Comparison of ENCODE assay signal across 1 cellular context in the genomic region with DNA sequence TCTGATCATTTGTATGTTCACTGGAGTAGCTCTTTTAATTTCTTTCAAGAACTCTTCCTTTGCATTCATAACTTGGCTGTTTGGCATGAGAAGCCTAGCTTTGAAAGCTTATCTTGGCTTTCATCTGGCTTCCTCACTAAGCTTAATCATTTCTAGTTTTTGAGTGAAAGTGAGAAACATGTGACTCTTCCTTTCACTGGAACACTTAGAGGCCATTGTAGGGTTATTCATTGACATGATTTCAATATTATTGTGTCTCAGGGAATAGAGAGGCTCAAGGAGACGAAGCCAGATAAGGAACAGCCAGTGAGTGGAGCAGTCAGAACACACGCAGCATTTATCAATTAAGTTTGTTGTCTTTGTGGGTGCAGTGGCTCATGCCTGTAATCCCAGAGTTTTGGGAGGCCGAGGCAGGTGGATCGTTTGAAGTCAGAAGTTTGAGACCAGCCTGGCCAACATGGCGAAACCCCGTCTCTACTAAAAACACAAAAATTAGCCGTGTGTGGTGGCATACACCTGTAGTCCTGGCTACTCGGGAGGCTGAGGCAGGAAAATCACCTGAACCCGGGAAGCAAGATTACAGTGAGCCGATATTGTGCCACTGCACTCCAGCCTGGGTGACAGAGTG.
A peak's percentile ranks its signal among the peaks of the same experiment; 100 is the strongest.
TF ChIP-seq lines count a peak whose summit lies in the region.

No MANE protein-coding gene starts in this region.

TF ChIP-seq in GM12878, 131 proteins besides CTCF, POLR2A, EP300 and RAD21 (continued from another document and continues in another):
- TF ChIP-seq, protein P1, sequence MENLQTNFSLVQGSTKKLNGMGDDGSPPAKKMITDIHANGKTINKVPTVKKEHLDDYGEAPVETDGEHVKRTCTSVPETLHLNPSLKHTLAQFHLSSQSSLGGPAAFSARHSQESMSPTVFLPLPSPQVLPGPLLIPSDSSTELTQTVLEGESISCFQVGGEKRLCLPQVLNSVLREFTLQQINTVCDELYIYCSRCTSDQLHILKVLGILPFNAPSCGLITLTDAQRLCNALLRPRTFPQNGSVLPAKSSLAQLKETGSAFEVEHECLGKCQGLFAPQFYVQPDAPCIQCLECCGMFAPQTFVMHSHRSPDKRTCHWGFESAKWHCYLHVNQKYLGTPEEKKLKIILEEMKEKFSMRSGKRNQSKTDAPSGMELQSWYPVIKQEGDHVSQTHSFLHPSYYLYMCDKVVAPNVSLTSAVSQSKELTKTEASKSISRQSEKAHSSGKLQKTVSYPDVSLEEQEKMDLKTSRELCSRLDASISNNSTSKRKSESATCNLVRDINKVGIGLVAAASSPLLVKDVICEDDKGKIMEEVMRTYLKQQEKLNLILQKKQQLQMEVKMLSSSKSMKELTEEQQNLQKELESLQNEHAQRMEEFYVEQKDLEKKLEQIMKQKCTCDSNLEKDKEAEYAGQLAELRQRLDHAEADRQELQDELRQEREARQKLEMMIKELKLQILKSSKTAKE (IDR thresholded peaks at IDR 0.05; ENCODE audit: low read depth, poor library complexity, severe bottlenecking): peak; percentile 74
- peak; percentile 85 to 89 for TF ChIP-seq BHLHE40 (IDR thresholded peaks at IDR 0.05; ENCODE audit: borderline replicate concordance in 1 of 2, low read depth in 2 of 2, low read length in 1 of 2)
- TF ChIP-seq, protein P2, sequence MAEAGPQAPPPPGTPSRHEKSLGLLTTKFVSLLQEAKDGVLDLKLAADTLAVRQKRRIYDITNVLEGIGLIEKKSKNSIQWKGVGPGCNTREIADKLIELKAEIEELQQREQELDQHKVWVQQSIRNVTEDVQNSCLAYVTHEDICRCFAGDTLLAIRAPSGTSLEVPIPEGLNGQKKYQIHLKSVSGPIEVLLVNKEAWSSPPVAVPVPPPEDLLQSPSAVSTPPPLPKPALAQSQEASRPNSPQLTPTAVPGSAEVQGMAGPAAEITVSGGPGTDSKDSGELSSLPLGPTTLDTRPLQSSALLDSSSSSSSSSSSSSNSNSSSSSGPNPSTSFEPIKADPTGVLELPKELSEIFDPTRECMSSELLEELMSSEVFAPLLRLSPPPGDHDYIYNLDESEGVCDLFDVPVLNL (IDR thresholded peaks at IDR 0.05; ENCODE audit: low read depth, low read length): no peak
- TF ChIP-seq, protein P3, sequence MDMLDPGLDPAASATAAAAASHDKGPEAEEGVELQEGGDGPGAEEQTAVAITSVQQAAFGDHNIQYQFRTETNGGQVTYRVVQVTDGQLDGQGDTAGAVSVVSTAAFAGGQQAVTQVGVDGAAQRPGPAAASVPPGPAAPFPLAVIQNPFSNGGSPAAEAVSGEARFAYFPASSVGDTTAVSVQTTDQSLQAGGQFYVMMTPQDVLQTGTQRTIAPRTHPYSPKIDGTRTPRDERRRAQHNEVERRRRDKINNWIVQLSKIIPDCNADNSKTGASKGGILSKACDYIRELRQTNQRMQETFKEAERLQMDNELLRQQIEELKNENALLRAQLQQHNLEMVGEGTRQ (IDR thresholded peaks at IDR 0.05; ENCODE audit: borderline replicate concordance, low read depth, low read length): peak; percentile 20; the same call in 1 of the 2 replicates
- TF ChIP-seq TCF3 (IDR thresholded peaks at IDR 0.05; ENCODE audit: borderline replicate concordance, insufficient read depth, low read depth, low read length): no peak
- 0 out of 2 replicates have a peak, but pooled peaks have one; percentile 37 for TF ChIP-seq NR2F1 (conservative IDR thresholded peaks at IDR 0.05)
- TF ChIP-seq FOXM1 (IDR thresholded peaks at IDR 0.05; ENCODE audit: low read depth, low read length): peak; percentile 74
- peak; percentile 78 for TF ChIP-seq EED (IDR thresholded peaks at IDR 0.05; ENCODE audit: low read depth)
- TF ChIP-seq, protein P4, sequence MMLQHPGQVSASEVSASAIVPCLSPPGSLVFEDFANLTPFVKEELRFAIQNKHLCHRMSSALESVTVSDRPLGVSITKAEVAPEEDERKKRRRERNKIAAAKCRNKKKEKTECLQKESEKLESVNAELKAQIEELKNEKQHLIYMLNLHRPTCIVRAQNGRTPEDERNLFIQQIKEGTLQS (IDR thresholded peaks at IDR 0.05; ENCODE audit: borderline replicate concordance, extremely low read depth, low read depth, low read length): no peak
- TF ChIP-seq NFIC (IDR thresholded peaks at IDR 0.05; ENCODE audit: low read depth, low read length): peak; percentile 76
- peak; percentile 73; the same call in 1 of the 2 replicates for TF ChIP-seq MEF2A (IDR thresholded peaks at IDR 0.05; ENCODE audit: insufficient read depth, low read depth, low read length)
- peak; percentile 62; the same call in 1 of the 2 replicates for TF ChIP-seq CREM (IDR thresholded peaks at IDR 0.05; ENCODE audit: low read depth)
- TF ChIP-seq, protein P5, sequence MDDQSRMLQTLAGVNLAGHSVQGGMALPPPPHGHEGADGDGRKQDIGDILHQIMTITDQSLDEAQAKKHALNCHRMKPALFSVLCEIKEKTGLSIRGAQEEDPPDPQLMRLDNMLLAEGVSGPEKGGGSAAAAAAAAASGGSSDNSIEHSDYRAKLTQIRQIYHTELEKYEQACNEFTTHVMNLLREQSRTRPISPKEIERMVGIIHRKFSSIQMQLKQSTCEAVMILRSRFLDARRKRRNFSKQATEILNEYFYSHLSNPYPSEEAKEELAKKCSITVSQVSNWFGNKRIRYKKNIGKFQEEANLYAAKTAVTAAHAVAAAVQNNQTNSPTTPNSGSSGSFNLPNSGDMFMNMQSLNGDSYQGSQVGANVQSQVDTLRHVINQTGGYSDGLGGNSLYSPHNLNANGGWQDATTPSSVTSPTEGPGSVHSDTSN (IDR thresholded peaks at IDR 0.05; ENCODE audit: insufficient replicate concordance, low read depth, low read length): no peak
- no peak for TF ChIP-seq ZSCAN29 (IDR thresholded peaks at IDR 0.05)
- TF ChIP-seq, protein P6, sequence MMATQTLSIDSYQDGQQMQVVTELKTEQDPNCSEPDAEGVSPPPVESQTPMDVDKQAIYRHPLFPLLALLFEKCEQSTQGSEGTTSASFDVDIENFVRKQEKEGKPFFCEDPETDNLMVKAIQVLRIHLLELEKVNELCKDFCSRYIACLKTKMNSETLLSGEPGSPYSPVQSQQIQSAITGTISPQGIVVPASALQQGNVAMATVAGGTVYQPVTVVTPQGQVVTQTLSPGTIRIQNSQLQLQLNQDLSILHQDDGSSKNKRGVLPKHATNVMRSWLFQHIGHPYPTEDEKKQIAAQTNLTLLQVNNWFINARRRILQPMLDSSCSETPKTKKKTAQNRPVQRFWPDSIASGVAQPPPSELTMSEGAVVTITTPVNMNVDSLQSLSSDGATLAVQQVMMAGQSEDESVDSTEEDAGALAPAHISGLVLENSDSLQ (IDR thresholded peaks at IDR 0.05): peak; percentile 48; the same call in 1 of the 2 replicates
- TF ChIP-seq, protein P7, sequence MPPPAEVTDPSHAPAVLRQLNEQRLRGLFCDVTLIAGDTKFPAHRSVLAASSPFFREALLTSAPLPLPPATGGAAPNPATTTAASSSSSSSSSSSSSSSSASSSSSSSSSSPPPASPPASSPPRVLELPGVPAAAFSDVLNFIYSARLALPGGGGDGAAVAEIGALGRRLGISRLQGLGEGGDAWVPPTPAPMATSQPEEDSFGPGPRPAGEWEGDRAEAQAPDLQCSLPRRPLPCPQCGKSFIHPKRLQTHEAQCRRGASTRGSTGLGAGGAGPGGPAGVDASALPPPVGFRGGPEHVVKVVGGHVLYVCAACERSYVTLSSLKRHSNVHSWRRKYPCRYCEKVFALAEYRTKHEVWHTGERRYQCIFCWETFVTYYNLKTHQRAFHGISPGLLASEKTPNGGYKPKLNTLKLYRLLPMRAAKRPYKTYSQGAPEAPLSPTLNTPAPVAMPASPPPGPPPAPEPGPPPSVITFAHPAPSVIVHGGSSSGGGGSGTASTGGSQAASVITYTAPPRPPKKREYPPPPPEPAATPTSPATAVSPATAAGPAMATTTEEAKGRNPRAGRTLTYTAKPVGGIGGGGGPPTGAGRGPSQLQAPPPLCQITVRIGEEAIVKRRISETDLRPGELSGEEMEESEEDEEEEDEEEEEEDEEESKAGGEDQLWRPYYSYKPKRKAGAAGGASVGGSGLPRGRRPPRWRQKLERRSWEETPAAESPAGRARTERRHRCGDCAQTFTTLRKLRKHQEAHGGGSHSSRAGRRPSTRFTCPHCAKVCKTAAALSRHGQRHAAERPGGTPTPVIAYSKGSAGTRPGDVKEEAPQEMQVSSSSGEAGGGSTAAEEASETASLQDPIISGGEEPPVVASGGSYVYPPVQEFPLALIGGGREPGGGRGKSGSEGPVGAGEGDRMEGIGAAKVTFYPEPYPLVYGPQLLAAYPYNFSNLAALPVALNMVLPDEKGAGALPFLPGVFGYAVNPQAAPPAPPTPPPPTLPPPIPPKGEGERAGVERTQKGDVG (CRISPR knock-in tag; IDR thresholded peaks at IDR 0.05): no peak
- TF ChIP-seq BRCA1 (IDR thresholded peaks at IDR 0.05; ENCODE audit: low read depth, low read length): no peak
- TF ChIP-seq HDAC6 (IDR thresholded peaks at IDR 0.05; ENCODE audit: unreplicated experiment): no peak
- no peak for TF ChIP-seq KAT2A (conservative IDR thresholded peaks at IDR 0.05; ENCODE audit: control insufficient read depth, low read depth, low read length)
- TF ChIP-seq PAX8 (IDR thresholded peaks at IDR 0.05): no peak
- 0 out of 2 replicates have a peak, but pooled peaks have one; percentile 12 for TF ChIP-seq BCL11A (IDR thresholded peaks at IDR 0.05; ENCODE audit: low read depth, low read length)
- TF ChIP-seq, protein P8, sequence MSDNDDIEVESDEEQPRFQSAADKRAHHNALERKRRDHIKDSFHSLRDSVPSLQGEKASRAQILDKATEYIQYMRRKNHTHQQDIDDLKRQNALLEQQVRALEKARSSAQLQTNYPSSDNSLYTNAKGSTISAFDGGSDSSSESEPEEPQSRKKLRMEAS (IDR thresholded peaks at IDR 0.05; ENCODE audit: low read depth, low read length): no peak
- TF ChIP-seq, protein P9, sequence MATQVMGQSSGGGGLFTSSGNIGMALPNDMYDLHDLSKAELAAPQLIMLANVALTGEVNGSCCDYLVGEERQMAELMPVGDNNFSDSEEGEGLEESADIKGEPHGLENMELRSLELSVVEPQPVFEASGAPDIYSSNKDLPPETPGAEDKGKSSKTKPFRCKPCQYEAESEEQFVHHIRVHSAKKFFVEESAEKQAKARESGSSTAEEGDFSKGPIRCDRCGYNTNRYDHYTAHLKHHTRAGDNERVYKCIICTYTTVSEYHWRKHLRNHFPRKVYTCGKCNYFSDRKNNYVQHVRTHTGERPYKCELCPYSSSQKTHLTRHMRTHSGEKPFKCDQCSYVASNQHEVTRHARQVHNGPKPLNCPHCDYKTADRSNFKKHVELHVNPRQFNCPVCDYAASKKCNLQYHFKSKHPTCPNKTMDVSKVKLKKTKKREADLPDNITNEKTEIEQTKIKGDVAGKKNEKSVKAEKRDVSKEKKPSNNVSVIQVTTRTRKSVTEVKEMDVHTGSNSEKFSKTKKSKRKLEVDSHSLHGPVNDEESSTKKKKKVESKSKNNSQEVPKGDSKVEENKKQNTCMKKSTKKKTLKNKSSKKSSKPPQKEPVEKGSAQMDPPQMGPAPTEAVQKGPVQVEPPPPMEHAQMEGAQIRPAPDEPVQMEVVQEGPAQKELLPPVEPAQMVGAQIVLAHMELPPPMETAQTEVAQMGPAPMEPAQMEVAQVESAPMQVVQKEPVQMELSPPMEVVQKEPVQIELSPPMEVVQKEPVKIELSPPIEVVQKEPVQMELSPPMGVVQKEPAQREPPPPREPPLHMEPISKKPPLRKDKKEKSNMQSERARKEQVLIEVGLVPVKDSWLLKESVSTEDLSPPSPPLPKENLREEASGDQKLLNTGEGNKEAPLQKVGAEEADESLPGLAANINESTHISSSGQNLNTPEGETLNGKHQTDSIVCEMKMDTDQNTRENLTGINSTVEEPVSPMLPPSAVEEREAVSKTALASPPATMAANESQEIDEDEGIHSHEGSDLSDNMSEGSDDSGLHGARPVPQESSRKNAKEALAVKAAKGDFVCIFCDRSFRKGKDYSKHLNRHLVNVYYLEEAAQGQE (IDR thresholded peaks at IDR 0.05; ENCODE audit: low read depth, low read length): no peak
- TF ChIP-seq, protein P10, sequence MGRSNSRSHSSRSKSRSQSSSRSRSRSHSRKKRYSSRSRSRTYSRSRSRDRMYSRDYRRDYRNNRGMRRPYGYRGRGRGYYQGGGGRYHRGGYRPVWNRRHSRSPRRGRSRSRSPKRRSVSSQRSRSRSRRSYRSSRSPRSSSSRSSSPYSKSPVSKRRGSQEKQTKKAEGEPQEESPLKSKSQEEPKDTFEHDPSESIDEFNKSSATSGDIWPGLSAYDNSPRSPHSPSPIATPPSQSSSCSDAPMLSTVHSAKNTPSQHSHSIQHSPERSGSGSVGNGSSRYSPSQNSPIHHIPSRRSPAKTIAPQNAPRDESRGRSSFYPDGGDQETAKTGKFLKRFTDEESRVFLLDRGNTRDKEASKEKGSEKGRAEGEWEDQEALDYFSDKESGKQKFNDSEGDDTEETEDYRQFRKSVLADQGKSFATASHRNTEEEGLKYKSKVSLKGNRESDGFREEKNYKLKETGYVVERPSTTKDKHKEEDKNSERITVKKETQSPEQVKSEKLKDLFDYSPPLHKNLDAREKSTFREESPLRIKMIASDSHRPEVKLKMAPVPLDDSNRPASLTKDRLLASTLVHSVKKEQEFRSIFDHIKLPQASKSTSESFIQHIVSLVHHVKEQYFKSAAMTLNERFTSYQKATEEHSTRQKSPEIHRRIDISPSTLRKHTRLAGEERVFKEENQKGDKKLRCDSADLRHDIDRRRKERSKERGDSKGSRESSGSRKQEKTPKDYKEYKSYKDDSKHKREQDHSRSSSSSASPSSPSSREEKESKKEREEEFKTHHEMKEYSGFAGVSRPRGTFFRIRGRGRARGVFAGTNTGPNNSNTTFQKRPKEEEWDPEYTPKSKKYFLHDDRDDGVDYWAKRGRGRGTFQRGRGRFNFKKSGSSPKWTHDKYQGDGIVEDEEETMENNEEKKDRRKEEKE (IDR thresholded peaks at IDR 0.05): no peak
- peak; percentile 73; the same call in 1 of the 2 replicates for TF ChIP-seq TBL1XR1 (IDR thresholded peaks at IDR 0.05; ENCODE audit: low read depth, low read length)
- 0 out of 2 replicates have a peak, but pooled peaks have one; percentile 11 for TF ChIP-seq CBX5 (IDR thresholded peaks at IDR 0.05; ENCODE audit: low read depth)
- 0 out of 2 replicates have a peak, but pooled peaks have one; percentile 9 for TF ChIP-seq TCF7 (IDR thresholded peaks at IDR 0.05; ENCODE audit: borderline replicate concordance)
- TF ChIP-seq BMI1 (IDR thresholded peaks at IDR 0.05; ENCODE audit: borderline replicate concordance): no peak
- TF ChIP-seq, protein P11, sequence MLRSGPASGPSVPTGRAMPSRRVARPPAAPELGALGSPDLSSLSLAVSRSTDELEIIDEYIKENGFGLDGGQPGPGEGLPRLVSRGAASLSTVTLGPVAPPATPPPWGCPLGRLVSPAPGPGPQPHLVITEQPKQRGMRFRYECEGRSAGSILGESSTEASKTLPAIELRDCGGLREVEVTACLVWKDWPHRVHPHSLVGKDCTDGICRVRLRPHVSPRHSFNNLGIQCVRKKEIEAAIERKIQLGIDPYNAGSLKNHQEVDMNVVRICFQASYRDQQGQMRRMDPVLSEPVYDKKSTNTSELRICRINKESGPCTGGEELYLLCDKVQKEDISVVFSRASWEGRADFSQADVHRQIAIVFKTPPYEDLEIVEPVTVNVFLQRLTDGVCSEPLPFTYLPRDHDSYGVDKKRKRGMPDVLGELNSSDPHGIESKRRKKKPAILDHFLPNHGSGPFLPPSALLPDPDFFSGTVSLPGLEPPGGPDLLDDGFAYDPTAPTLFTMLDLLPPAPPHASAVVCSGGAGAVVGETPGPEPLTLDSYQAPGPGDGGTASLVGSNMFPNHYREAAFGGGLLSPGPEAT (IDR thresholded peaks at IDR 0.05; ENCODE audit: low read depth): peak; percentile 82; the same call in 1 of the 2 replicates
- no peak for TF ChIP-seq MYC (IDR thresholded peaks at IDR 0.05; ENCODE audit: insufficient read depth, insufficient read length, insufficient replicate concordance, low read length, severe bottlenecking)
- peak; percentile 17; the same call in 1 of the 2 replicates for TF ChIP-seq SMC3 (IDR thresholded peaks at IDR 0.05; ENCODE audit: borderline replicate concordance, low read length)
- 0 out of 2 replicates have a peak, but pooled peaks have one; percentile 53 for TF ChIP-seq MTA3 (IDR thresholded peaks at IDR 0.05; ENCODE audit: borderline replicate concordance, low read length)
- no peak for TF ChIP-seq POLR2AphosphoS5 (IDR thresholded peaks at IDR 0.05; ENCODE audit: low read length)
- peak; percentile 81 for TF ChIP-seq RAD51 (IDR thresholded peaks at IDR 0.05)
- no peak for TF ChIP-seq SMAD1 (IDR thresholded peaks at IDR 0.05; ENCODE audit: low read depth, partially characterized antibody)
